In genomic region chr3:47897954-47898353, GRCh38 we compare ENCODE assay signal across 14 cellular contexts.
DNase-seq lines count a peak whose midpoint lies in the region; ATAC-seq and TF ChIP-seq lines count a peak whose summit lies in the region.
"Had no signal": no experiment of that assay in that cellular context is flagged by ENCODE, and none has a peak within 500 bp of the region (broad histone marks: within the 10 kb centered on the region; RNA-seq: fewer than 3 reads in every experiment).

No MANE protein-coding gene starts in this region.

- peaks cover 6% of the 10 kb centered on the region for H3K4me1 Mint-ChIP-seq in activated CD8-positive, alpha-beta T cell treated with anti-CD3 and anti-CD28 coated beads, Interleukin-2, amount 10 ng/mL, durations not matched to agents 7 days and 5 days (ENCODE audit: low read depth)
- H3K4me1 Mint-ChIP-seq in activated CD8-positive, alpha-beta T cell treated with anti-CD3 and anti-CD28 coated beads for 36 hours (ENCODE audit: low read depth) = peaks cover 9% of the 10 kb centered on the region
- peaks cover 8 to 31% (median 16%) of the 10 kb centered on the region in 7 donors for H3K4me1 Mint-ChIP-seq in naive thymus-derived CD4-positive, alpha-beta T cell
- H3K4me1 Mint-ChIP-seq in T-helper 2 cell treated with Interferon-gamma antibody and Interleukin-4, amounts not matched to agents 5 μg/mL and 100 μg/mL, for 36 hours (ENCODE audit: low read depth) = peaks cover 7% of the 10 kb centered on the region

- intact Hi-C loops in activated CD8-positive, alpha-beta T cell treated with anti-CD3 and anti-CD28 coated beads for 36 hours (cut with micrococcal nuclease) = no loop called here
- intact Hi-C loops in naive thymus-derived CD4-positive, alpha-beta T cell (cut with micrococcal nuclease) = no loop called here

- no peaks in the 10 kb centered on the region; the same call in 1 of the 2 replicates for H3K4me1 ChIP-seq in DND-41 (ENCODE audit: insufficient read depth, low read length)
- no peaks in the 10 kb centered on the region for H3K4me1 ChIP-seq in naive thymus-derived CD4-positive, alpha-beta T cell (ENCODE audit: control insufficient read depth in 2 of 2, insufficient read depth in 2 of 2, low read length in 2 of 2)
- no peaks in the 10 kb centered on the region for H3K4me1 ChIP-seq in mesendoderm (ENCODE audit: control insufficient read depth, low read depth, low read length)
- H3K4me1 ChIP-seq: BLaER1 treated with 17β-estradiol and CSF1 and Interleukin-3, amounts not matched to agents 10 nM and 100 nM had no signal

- no peaks in the 10 kb centered on the region for H3K27me3 ChIP-seq in DND-41 (ENCODE audit: insufficient read depth, low read length, poor library complexity)
- H3K27me3 ChIP-seq in naive thymus-derived CD4-positive, alpha-beta T cell (ENCODE audit: control insufficient read depth in 2 of 2, insufficient read depth in 2 of 2, low read length in 2 of 2) = no peaks in the 10 kb centered on the region
- no peaks in the 10 kb centered on the region for H3K27me3 ChIP-seq in WERI-Rb-1 (ENCODE audit: insufficient read depth, low read depth, severe bottlenecking)
- no peaks in the 10 kb centered on the region for H3K27me3 ChIP-seq in mesendoderm (ENCODE audit: insufficient read depth, low read length, poor library complexity)
- H3K27me3 ChIP-seq: BLaER1 treated with 17β-estradiol and CSF1 and Interleukin-3, amounts not matched to agents 10 nM and 100 nM had no signal

- WGBS in mesendoderm (ENCODE audit: extremely low coverage, insufficient coverage, low lambda C conversion rate) = no CpG with 5 or more reads among the region's 3 CpGs

- peaks cover 19% of the 10 kb centered on the region for H3K36me3 Mint-ChIP-seq in activated CD8-positive, alpha-beta T cell treated with anti-CD3 and anti-CD28 coated beads, Interleukin-2, amount 10 ng/mL, durations not matched to agents 7 days and 5 days (ENCODE audit: low read depth)
- peaks cover 4% of the 10 kb centered on the region for H3K36me3 Mint-ChIP-seq in activated CD8-positive, alpha-beta T cell treated with anti-CD3 and anti-CD28 coated beads for 36 hours (ENCODE audit: low read depth)
- peaks cover 0 to 18% (median 9%) of the 10 kb centered on the region in 5 donors for H3K36me3 Mint-ChIP-seq in naive thymus-derived CD4-positive, alpha-beta T cell
- peaks cover 9% of the 10 kb centered on the region for H3K36me3 Mint-ChIP-seq in T-helper 2 cell treated with Interferon-gamma antibody and Interleukin-4, amounts not matched to agents 5 μg/mL and 100 μg/mL, for 36 hours (ENCODE audit: low read depth)

- no peaks in the 10 kb centered on the region for H4K20me1 ChIP-seq in DND-41 (ENCODE audit: insufficient read depth, low read length)

- H2BK5ac ChIP-seq in mesendoderm (ENCODE audit: low read length) = no peak overlapping the region

- TF ChIP-seq CTCF in activated CD8-positive, alpha-beta T cell treated with anti-CD3 and anti-CD28 coated beads for 36 hours (IDR thresholded peaks at IDR 0.05) = no peak
- no peak for TF ChIP-seq CTCF in DND-41 (IDR thresholded peaks at IDR 0.05; ENCODE audit: borderline replicate concordance, extremely low read depth, low read length, poor library complexity, severe bottlenecking)
- TF ChIP-seq CTCF in WERI-Rb-1 (IDR thresholded peaks at IDR 0.05; ENCODE audit: low read depth, low read length) = no peak

- H3K4me3 Mint-ChIP-seq in activated CD8-positive, alpha-beta T cell treated with anti-CD3 and anti-CD28 coated beads, Interleukin-2, amount 10 ng/mL, durations not matched to agents 7 days and 5 days = no peak overlapping the region
- H3K4me3 Mint-ChIP-seq in activated CD8-positive, alpha-beta T cell treated with anti-CD3 and anti-CD28 coated beads for 36 hours = no peak overlapping the region
- H3K4me3 Mint-ChIP-seq in naive thymus-derived CD4-positive, alpha-beta T cell = peak overlapping the region in 6 of 10 donors; percentile 5 to 72 (median 50)
- no peak overlapping the region for H3K4me3 Mint-ChIP-seq in T-helper 2 cell treated with Interferon-gamma antibody and Interleukin-4, amounts not matched to agents 5 μg/mL and 100 μg/mL, for 36 hours

- no peak overlapping the region for H2AK5ac ChIP-seq in mesendoderm (ENCODE audit: low read length)

- H3K18ac ChIP-seq in mesendoderm (ENCODE audit: low read length) = no peak overlapping the region

- no peaks in the 10 kb centered on the region for H3K9me3 Mint-ChIP-seq in activated CD8-positive, alpha-beta T cell treated with anti-CD3 and anti-CD28 coated beads, Interleukin-2, amount 10 ng/mL, durations not matched to agents 7 days and 5 days (ENCODE audit: insufficient read depth)
- no peaks in the 10 kb centered on the region for H3K9me3 Mint-ChIP-seq in activated CD8-positive, alpha-beta T cell treated with anti-CD3 and anti-CD28 coated beads for 36 hours
- no peaks in the 10 kb centered on the region for H3K9me3 Mint-ChIP-seq in naive thymus-derived CD4-positive, alpha-beta T cell
- H3K9me3 Mint-ChIP-seq in T-helper 2 cell treated with Interferon-gamma antibody and Interleukin-4, amounts not matched to agents 5 μg/mL and 100 μg/mL, for 36 hours = no peaks in the 10 kb centered on the region
- H3K9me3 Mint-ChIP-seq: CD4-positive, alpha-beta memory T cell had no signal

- H4K8ac ChIP-seq in mesendoderm (ENCODE audit: low read depth, low read length) = no peak overlapping the region

- H3K4me2 ChIP-seq in DND-41 (ENCODE audit: insufficient read depth, low read length) = no peak overlapping the region
- no peak overlapping the region for H3K4me2 ChIP-seq in mesendoderm (ENCODE audit: low read length)
- H3K4me2 ChIP-seq: BLaER1 treated with 17β-estradiol and CSF1 and Interleukin-3, amounts not matched to agents 10 nM and 100 nM had no signal

- peaks cover 12% of the 10 kb centered on the region; the same call in 1 of the 2 replicates for H3K36me3 ChIP-seq in DND-41 (ENCODE audit: insufficient read depth, low read length)
- no peaks in the 10 kb centered on the region for H3K36me3 ChIP-seq in naive thymus-derived CD4-positive, alpha-beta T cell (ENCODE audit: control insufficient read depth in 2 of 3, insufficient read depth in 3 of 3, low read length in 3 of 3)
- H3K36me3 ChIP-seq in WERI-Rb-1 = no peaks in the 10 kb centered on the region; the same call in none of the 2 replicates
- H3K36me3 ChIP-seq in mesendoderm (ENCODE audit: control insufficient read depth, insufficient read depth, low read length) = no peaks in the 10 kb centered on the region

- H3K4me3 ChIP-seq in DND-41 (ENCODE audit: low read depth in 1 of 2, low read length in 2 of 2) (no peak overlapping the region), WERI-Rb-1 (ENCODE audit: low read depth, low read length) (no peak overlapping the region), mesendoderm (ENCODE audit: low read length) (no peak overlapping the region)
- H3K4me3 ChIP-seq in naive thymus-derived CD4-positive, alpha-beta T cell (ENCODE audit: low read length) = no peak overlapping the region
- H3K4me3 ChIP-seq: BLaER1 treated with 17β-estradiol and CSF1 and Interleukin-3, amounts not matched to agents 10 nM and 100 nM had no signal

- no peaks in the 10 kb centered on the region for H3K9me3 ChIP-seq in DND-41 (ENCODE audit: insufficient read depth, low read length, severe bottlenecking)
- no peaks in the 10 kb centered on the region for H3K9me3 ChIP-seq in naive thymus-derived CD4-positive, alpha-beta T cell (ENCODE audit: control insufficient read depth in 2 of 3, low read length in 3 of 3)
- no peaks in the 10 kb centered on the region for H3K9me3 ChIP-seq in WERI-Rb-1 (ENCODE audit: severe bottlenecking)
- H3K9me3 ChIP-seq: BLaER1 treated with 17β-estradiol and CSF1 and Interleukin-3, amounts not matched to agents 10 nM and 100 nM; Caco-2 had no signal

- POLR2A ChIA-PET in activated CD8-positive, alpha-beta T cell treated with anti-CD3 and anti-CD28 coated beads, Interleukin-2, amount 10 ng/mL, durations not matched to agents 7 days and 5 days (lab: Charles Lee) = no interaction called here
- POLR2A ChIA-PET in activated CD8-positive, alpha-beta T cell treated with anti-CD3 and anti-CD28 coated beads for 36 hours (lab: Charles Lee) = no interaction called here
- POLR2A ChIA-PET in naive thymus-derived CD4-positive, alpha-beta T cell (lab: Charles Lee) = no interaction called here

- H3K9ac ChIP-seq in DND-41 (ENCODE audit: low read depth, low read length) = no peak overlapping the region
- no peak overlapping the region for H3K9ac ChIP-seq in mesendoderm (ENCODE audit: low read length)
- H3K9ac ChIP-seq: BLaER1 treated with 17β-estradiol and CSF1 and Interleukin-3, amounts not matched to agents 10 nM and 100 nM had no signal

- H3K27me3 Mint-ChIP-seq in activated CD8-positive, alpha-beta T cell treated with anti-CD3 and anti-CD28 coated beads, Interleukin-2, amount 10 ng/mL, durations not matched to agents 7 days and 5 days (ENCODE audit: low read depth) = no peaks in the 10 kb centered on the region
- no peaks in the 10 kb centered on the region for H3K27me3 Mint-ChIP-seq in activated CD8-positive, alpha-beta T cell treated with anti-CD3 and anti-CD28 coated beads for 36 hours
- H3K27me3 Mint-ChIP-seq in naive thymus-derived CD4-positive, alpha-beta T cell = no peaks in the 10 kb centered on the region
- no peaks in the 10 kb centered on the region for H3K27me3 Mint-ChIP-seq in T-helper 2 cell treated with Interferon-gamma antibody and Interleukin-4, amounts not matched to agents 5 μg/mL and 100 μg/mL, for 36 hours (ENCODE audit: low read depth)
- H3K27me3 Mint-ChIP-seq: CD4-positive, alpha-beta memory T cell had no signal

- H3K27ac ChIP-seq in DND-41 (ENCODE audit: low read length) = no peak overlapping the region
- H3K27ac ChIP-seq in naive thymus-derived CD4-positive, alpha-beta T cell (ENCODE audit: low read depth, low read length) = no peak overlapping the region
- no peak overlapping the region for H3K27ac ChIP-seq in WERI-Rb-1
- no peak overlapping the region for H3K27ac ChIP-seq in mesendoderm (ENCODE audit: low read depth, low read length)
- H3K27ac ChIP-seq: BLaER1 treated with 17β-estradiol and CSF1 and Interleukin-3, amounts not matched to agents 10 nM and 100 nM had no signal

- peak; percentile 53 for ATAC-seq in activated CD8-positive, alpha-beta T cell treated with anti-CD3 and anti-CD28 coated beads, Interleukin-2, amount 10 ng/mL, durations not matched to agents 7 days and 5 days
- no peak for ATAC-seq in activated CD8-positive, alpha-beta T cell treated with anti-CD3 and anti-CD28 coated beads for 36 hours
- ATAC-seq in DND-41 (ENCODE audit: insufficient read depth, low read depth) = peak; percentile 97
- peak; percentile 66 for ATAC-seq in naive thymus-derived CD4-positive, alpha-beta T cell
- ATAC-seq: HCT116, HepG2 had no signal

- H3K79me2 ChIP-seq in DND-41 (ENCODE audit: insufficient read depth, low read length) (no peaks in the 10 kb centered on the region), mesendoderm (ENCODE audit: control insufficient read depth, insufficient read depth, low read length) (no peaks in the 10 kb centered on the region)

- no peak overlapping the region for H3K27ac Mint-ChIP-seq in activated CD8-positive, alpha-beta T cell treated with anti-CD3 and anti-CD28 coated beads, Interleukin-2, amount 10 ng/mL, durations not matched to agents 7 days and 5 days
- H3K27ac Mint-ChIP-seq in activated CD8-positive, alpha-beta T cell treated with anti-CD3 and anti-CD28 coated beads for 36 hours = no peak overlapping the region
- H3K27ac Mint-ChIP-seq in naive thymus-derived CD4-positive, alpha-beta T cell = peak overlapping the region in 3 of 9 donors; percentile 21 to 74 (median 53)
- H3K27ac Mint-ChIP-seq in T-helper 2 cell treated with Interferon-gamma antibody and Interleukin-4, amounts not matched to agents 5 μg/mL and 100 μg/mL, for 36 hours = no peak overlapping the region

- H3K56ac ChIP-seq in mesendoderm (ENCODE audit: low read length) = no peak overlapping the region

- H4K5ac ChIP-seq in mesendoderm (ENCODE audit: low read length) = no peak overlapping the region

- CTCF ChIA-PET in activated CD8-positive, alpha-beta T cell treated with anti-CD3 and anti-CD28 coated beads, Interleukin-2, amount 10 ng/mL, durations not matched to agents 7 days and 5 days (lab: Charles Lee) = interaction anchor here (0.9 to 1.2 kb wide), 2 partner anchors 79 to 92 kb away, joined by 3 to 4 read pairs; no protein-coding TSS in a partner anchor
- CTCF ChIA-PET in activated CD8-positive, alpha-beta T cell treated with anti-CD3 and anti-CD28 coated beads for 36 hours (lab: Charles Lee) = no interaction called here
- CTCF ChIA-PET in naive thymus-derived CD4-positive, alpha-beta T cell (lab: Charles Lee) = interaction anchor here (0.7 kb wide), 1 partner anchor 321 kb away, joined by 3 read pairs; no protein-coding TSS in a partner anchor

- H3K79me1 ChIP-seq in mesendoderm (ENCODE audit: low read length) = peaks cover 2% of the 10 kb centered on the region

- H2AFZ ChIP-seq in DND-41 (ENCODE audit: low read depth, low read length) = no peak overlapping the region

- no peak overlapping the region for H3K4ac ChIP-seq in mesendoderm (ENCODE audit: low read depth, low read length)

- DNase-seq in activated CD8-positive, alpha-beta T cell treated with anti-CD3 and anti-CD28 coated beads, Interleukin-2, amount 10 ng/mL, durations not matched to agents 7 days and 5 days = no peak
- DNase-seq in activated CD8-positive, alpha-beta T cell treated with anti-CD3 and anti-CD28 coated beads for 36 hours = no peak
- DNase-seq in DND-41 (peak; percentile 19), WERI-Rb-1 (no peak), mesendoderm (no peak)
- DNase-seq in naive thymus-derived CD4-positive, alpha-beta T cell = peak in 6 of 9 donors; percentile 1 to 53 (median 36)
- no peak for DNase-seq in T-helper 2 cell treated with Interferon-gamma antibody and Interleukin-4, amounts not matched to agents 5 μg/mL and 100 μg/mL, for 36 hours (ENCODE audit: low spot score)
- DNase-seq: 8988T, Caco-2, GF-D8 had no signal

- no peak overlapping the region for H2BK15ac ChIP-seq in mesendoderm (replicated peaks; ENCODE audit: low read depth)

- no peak overlapping the region for H3K23ac ChIP-seq in mesendoderm (ENCODE audit: low read length)

- H2BK120ac ChIP-seq in mesendoderm (ENCODE audit: low read depth, low read length) = no peak overlapping the region

Comparison
In these comparisons a context has a peak if more than half of its experiments do, and no peak if none do; other contexts are left out.
1. DNase-seq: peak in DND-41 (single experiment) and naive thymus-derived CD4-positive, alpha-beta T cell (6 of 9); none in activated CD8-positive, alpha-beta T cell treated with anti-CD3 and anti-CD28 coated beads, Interleukin-2, amount 10 ng/mL, durations not matched to agents 7 days and 5 days (single experiment), activated CD8-positive, alpha-beta T cell treated with anti-CD3 and anti-CD28 coated beads for 36 hours (single experiment), T-helper 2 cell treated with Interferon-gamma antibody and Interleukin-4, amounts not matched to agents 5 μg/mL and 100 μg/mL, for 36 hours (single experiment), WERI-Rb-1 (single experiment) and mesendoderm (single experiment).
2. H3K4me3 Mint-ChIP-seq: peak in naive thymus-derived CD4-positive, alpha-beta T cell (6 of 10); none in activated CD8-positive, alpha-beta T cell treated with anti-CD3 and anti-CD28 coated beads, Interleukin-2, amount 10 ng/mL, durations not matched to agents 7 days and 5 days (single experiment), activated CD8-positive, alpha-beta T cell treated with anti-CD3 and anti-CD28 coated beads for 36 hours (single experiment) and T-helper 2 cell treated with Interferon-gamma antibody and Interleukin-4, amounts not matched to agents 5 μg/mL and 100 μg/mL, for 36 hours (single experiment).